In the genomic region with DNA sequence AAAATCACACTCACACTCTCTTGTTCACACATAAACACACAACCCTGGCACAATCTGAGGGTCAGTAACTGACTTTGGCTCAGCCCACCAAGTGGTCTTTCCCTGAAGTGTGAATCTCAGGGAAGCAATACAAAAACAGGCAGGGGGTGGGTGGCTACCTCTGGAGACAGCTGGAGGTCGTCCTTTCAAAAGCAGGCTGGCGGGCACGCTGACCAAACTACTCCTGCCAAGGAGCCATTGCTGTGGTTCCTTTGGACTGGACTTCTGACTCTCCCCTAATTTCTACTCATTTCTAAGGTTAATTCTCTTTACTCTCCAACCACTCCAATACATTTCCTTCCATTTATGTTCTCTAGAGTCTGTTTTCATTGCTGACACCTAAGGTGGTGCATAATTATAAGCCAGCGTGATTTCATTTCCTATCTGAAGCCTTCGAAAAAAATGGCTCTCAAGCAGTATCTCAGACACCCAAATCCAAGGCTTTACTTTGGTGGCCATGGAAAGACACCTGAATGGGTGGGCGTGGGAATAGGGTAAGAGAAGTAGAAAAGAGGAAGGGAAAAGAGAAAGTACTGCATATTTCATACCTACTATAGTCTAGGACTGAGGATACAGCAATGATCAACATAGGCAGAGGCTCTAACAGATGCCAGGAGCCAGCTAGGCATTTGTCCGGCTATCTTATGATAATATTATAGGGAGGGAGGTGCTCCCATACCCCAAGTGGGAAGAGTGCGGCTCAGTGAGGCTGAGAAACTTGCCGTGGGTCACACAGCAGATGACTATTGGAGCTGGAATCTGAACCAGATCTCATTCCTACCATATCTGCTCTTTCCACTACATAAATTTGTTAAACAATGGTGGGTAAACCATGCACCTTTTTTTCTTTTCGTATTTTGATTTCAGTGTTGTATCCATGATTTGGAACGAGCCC, we compare ENCODE assay signal across 1 cellular context.
TF ChIP-seq lines count a peak whose summit lies in the region.

No MANE protein-coding gene starts in this region.

TF ChIP-seq in GM23338, 12 proteins besides CTCF, POLR2A, EP300 and RAD21:
- TF ChIP-seq, protein P1, sequence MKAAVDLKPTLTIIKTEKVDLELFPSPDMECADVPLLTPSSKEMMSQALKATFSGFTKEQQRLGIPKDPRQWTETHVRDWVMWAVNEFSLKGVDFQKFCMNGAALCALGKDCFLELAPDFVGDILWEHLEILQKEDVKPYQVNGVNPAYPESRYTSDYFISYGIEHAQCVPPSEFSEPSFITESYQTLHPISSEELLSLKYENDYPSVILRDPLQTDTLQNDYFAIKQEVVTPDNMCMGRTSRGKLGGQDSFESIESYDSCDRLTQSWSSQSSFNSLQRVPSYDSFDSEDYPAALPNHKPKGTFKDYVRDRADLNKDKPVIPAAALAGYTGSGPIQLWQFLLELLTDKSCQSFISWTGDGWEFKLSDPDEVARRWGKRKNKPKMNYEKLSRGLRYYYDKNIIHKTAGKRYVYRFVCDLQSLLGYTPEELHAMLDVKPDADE (IDR thresholded peaks at IDR 0.05), result no peak
- TF ChIP-seq CREB1 (CRISPR knock-in tag; IDR thresholded peaks at IDR 0.05; ENCODE audit: low read depth) (no peak), JUNB (IDR thresholded peaks at IDR 0.05; ENCODE audit: unreplicated experiment) (no peak), POLR2AphosphoS5 (IDR thresholded peaks at IDR 0.05; ENCODE audit: low read depth) (no peak), ZNF114 (CRISPR knock-in tag; IDR thresholded peaks at IDR 0.05) (no peak), NANOG (IDR thresholded peaks at IDR 0.05; ENCODE audit: borderline replicate concordance) (no peak), EZH2phosphoT487 (IDR thresholded peaks at IDR 0.05; ENCODE audit: unreplicated experiment) (no peak), EZH2 (IDR thresholded peaks at IDR 0.05; ENCODE audit: low read depth, unreplicated experiment) (no peak), STAT1 (IDR thresholded peaks at IDR 0.05; ENCODE audit: unreplicated experiment) (no peak), ZNF331 (CRISPR knock-in tag; IDR thresholded peaks at IDR 0.05; ENCODE audit: low read depth) (no peak)
- TF ChIP-seq, protein P2, sequence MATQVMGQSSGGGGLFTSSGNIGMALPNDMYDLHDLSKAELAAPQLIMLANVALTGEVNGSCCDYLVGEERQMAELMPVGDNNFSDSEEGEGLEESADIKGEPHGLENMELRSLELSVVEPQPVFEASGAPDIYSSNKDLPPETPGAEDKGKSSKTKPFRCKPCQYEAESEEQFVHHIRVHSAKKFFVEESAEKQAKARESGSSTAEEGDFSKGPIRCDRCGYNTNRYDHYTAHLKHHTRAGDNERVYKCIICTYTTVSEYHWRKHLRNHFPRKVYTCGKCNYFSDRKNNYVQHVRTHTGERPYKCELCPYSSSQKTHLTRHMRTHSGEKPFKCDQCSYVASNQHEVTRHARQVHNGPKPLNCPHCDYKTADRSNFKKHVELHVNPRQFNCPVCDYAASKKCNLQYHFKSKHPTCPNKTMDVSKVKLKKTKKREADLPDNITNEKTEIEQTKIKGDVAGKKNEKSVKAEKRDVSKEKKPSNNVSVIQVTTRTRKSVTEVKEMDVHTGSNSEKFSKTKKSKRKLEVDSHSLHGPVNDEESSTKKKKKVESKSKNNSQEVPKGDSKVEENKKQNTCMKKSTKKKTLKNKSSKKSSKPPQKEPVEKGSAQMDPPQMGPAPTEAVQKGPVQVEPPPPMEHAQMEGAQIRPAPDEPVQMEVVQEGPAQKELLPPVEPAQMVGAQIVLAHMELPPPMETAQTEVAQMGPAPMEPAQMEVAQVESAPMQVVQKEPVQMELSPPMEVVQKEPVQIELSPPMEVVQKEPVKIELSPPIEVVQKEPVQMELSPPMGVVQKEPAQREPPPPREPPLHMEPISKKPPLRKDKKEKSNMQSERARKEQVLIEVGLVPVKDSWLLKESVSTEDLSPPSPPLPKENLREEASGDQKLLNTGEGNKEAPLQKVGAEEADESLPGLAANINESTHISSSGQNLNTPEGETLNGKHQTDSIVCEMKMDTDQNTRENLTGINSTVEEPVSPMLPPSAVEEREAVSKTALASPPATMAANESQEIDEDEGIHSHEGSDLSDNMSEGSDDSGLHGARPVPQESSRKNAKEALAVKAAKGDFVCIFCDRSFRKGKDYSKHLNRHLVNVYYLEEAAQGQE (IDR thresholded peaks at IDR 0.05; ENCODE audit: unreplicated experiment), result no peak
- TF ChIP-seq, protein P3, sequence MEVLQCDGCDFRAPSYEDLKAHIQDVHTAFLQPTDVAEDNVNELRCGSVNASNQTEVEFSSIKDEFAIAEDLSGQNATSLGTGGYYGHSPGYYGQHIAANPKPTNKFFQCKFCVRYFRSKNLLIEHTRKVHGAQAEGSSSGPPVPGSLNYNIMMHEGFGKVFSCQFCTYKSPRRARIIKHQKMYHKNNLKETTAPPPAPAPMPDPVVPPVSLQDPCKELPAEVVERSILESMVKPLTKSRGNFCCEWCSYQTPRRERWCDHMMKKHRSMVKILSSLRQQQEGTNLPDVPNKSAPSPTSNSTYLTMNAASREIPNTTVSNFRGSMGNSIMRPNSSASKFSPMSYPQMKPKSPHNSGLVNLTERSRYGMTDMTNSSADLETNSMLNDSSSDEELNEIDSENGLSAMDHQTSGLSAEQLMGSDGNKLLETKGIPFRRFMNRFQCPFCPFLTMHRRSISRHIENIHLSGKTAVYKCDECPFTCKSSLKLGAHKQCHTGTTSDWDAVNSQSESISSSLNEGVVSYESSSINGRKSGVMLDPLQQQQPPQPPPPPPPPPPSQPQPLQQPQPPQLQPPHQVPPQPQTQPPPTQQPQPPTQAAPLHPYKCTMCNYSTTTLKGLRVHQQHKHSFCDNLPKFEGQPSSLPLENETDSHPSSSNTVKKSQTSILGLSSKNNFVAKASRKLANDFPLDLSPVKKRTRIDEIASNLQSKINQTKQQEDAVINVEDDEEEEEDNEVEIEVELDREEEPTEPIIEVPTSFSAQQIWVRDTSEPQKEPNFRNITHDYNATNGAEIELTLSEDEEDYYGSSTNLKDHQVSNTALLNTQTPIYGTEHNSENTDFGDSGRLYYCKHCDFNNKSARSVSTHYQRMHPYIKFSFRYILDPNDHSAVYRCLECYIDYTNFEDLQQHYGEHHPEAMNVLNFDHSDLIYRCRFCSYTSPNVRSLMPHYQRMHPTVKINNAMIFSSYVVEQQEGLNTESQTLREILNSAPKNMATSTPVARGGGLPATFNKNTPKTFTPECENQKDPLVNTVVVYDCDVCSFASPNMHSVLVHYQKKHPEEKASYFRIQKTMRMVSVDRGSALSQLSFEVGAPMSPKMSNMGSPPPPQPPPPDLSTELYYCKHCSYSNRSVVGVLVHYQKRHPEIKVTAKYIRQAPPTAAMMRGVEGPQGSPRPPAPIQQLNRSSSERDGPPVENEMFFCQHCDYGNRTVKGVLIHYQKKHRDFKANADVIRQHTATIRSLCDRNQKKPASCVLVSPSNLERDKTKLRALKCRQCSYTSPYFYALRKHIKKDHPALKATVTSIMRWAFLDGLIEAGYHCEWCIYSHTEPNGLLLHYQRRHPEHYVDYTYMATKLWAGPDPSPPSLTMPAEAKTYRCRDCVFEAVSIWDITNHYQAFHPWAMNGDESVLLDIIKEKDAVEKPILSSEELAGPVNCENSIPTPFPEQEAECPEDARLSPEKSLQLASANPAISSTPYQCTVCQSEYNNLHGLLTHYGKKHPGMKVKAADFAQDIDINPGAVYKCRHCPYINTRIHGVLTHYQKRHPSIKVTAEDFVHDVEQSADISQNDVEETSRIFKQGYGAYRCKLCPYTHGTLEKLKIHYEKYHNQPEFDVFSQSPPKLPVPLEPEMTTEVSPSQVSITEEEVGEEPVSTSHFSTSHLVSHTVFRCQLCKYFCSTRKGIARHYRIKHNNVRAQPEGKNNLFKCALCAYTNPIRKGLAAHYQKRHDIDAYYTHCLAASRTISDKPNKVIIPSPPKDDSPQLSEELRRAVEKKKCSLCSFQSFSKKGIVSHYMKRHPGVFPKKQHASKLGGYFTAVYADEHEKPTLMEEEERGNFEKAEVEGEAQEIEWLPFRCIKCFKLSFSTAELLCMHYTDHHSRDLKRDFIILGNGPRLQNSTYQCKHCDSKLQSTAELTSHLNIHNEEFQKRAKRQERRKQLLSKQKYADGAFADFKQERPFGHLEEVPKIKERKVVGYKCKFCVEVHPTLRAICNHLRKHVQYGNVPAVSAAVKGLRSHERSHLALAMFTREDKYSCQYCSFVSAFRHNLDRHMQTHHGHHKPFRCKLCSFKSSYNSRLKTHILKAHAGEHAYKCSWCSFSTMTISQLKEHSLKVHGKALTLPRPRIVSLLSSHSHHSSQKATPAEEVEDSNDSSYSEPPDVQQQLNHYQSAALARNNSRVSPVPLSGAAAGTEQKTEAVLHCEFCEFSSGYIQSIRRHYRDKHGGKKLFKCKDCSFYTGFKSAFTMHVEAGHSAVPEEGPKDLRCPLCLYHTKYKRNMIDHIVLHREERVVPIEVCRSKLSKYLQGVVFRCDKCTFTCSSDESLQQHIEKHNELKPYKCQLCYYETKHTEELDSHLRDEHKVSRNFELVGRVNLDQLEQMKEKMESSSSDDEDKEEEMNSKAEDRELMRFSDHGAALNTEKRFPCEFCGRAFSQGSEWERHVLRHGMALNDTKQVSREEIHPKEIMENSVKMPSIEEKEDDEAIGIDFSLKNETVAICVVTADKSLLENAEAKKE (CRISPR knock-in tag; IDR thresholded peaks at IDR 0.05), result no peak
TF ChIP-seq in GM23338: peak in this region for 0.
